8 cellular contexts compared by ENCODE assay signal in genomic region chr1:203038891-203039608, GRCh38. TPM values are rescaled to one million over a fixed set of nuclear protein-coding genes. Genes with fewer than 3 reads are reported as not detected.
DNase-seq lines count a peak whose midpoint lies in the region; ATAC-seq and TF ChIP-seq lines count a peak whose summit lies in the region.

No MANE protein-coding gene starts in this region.

- no peak overlapping the region for H3K4me2 ChIP-seq in GM23338

- H3K27ac Mint-ChIP-seq in GM23338 = no peak overlapping the region
- H3K27ac Mint-ChIP-seq in activated CD4-positive, alpha-beta T cell treated with anti-CD3 and anti-CD28 coated beads for 36 hours = no peak overlapping the region
- peak overlapping the region; percentile 90 for H3K27ac Mint-ChIP-seq in chondrocyte (ENCODE audit: unreplicated experiment)

- H3K27me3 Mint-ChIP-seq in GM23338 (ENCODE audit: insufficient read depth, low read depth, poor library complexity) (peaks cover 21% of the 10 kb centered on the region), chondrocyte (ENCODE audit: low read depth) (peaks cover 4% of the 10 kb centered on the region)
- H3K27me3 Mint-ChIP-seq in activated CD4-positive, alpha-beta T cell treated with anti-CD3 and anti-CD28 coated beads for 36 hours = peaks cover 4% of the 10 kb centered on the region

- no peaks in the 10 kb centered on the region for H3F3A ChIP-seq in GM23338 (replicated peaks; ENCODE audit: low read depth)

- no peaks in the 10 kb centered on the region for H3K9me3 ChIP-seq in liver (ENCODE audit: control insufficient read depth in 4 of 4, low read length in 3 of 4)

- H3K36me3 Mint-ChIP-seq in GM23338 (ENCODE audit: low read depth) (no peaks in the 10 kb centered on the region), chondrocyte (ENCODE audit: low read depth) (peaks cover 3% of the 10 kb centered on the region)
- H3K36me3 Mint-ChIP-seq in activated CD4-positive, alpha-beta T cell treated with anti-CD3 and anti-CD28 coated beads for 36 hours (ENCODE audit: low read depth) = peaks cover 6% of the 10 kb centered on the region

- peak; percentile 98 to 99 for TF ChIP-seq CTCF in GM23338 (conservative IDR thresholded peaks at IDR 0.05; ENCODE audit: low read depth in 2 of 2)
- TF ChIP-seq CTCF in chondrocyte (IDR thresholded peaks at IDR 0.05) = peak; percentile 96
- peak; percentile 94 for TF ChIP-seq CTCF in liver (IDR thresholded peaks at IDR 0.05; ENCODE audit: low read depth, low read length, missing input control)

- CTCF ChIA-PET in activated CD4-positive, alpha-beta T cell treated with anti-CD3 and anti-CD28 coated beads for 36 hours (lab: Charles Lee) = interaction anchor here (0.5 to 3.6 kb wide), 38 partner anchors 9 to 1921 kb away, joined by 3 to 67 read pairs (median 4); partner anchors contain the start of genes ADORA1, CHI3L1, MYOG and PPFIA4

- H3K4me1 ChIP-seq in GM23338 (ENCODE audit: insufficient read depth) (peaks cover 16% of the 10 kb centered on the region; the same call in 1 of the 2 replicates), liver (ENCODE audit: control insufficient read depth in 4 of 4, insufficient read depth in 4 of 4, low read length in 3 of 4) (no peaks in the 10 kb centered on the region)

- DNase-seq in C1 segment of cervical spinal cord (lab: John Stamatoyannopoulos, UW) = peak in 12 of 14 donors; percentile 19 to 76 (median 50)
- DNase-seq in GM23338 (ENCODE audit: low spot score) = peak; percentile 93
- peak; percentile 86 for DNase-seq in NCI-H2227 (lab: John Stamatoyannopoulos, UW; ENCODE audit: unreplicated experiment)
- peak; percentile 77 for DNase-seq in activated CD4-positive, alpha-beta T cell treated with anti-CD3 and anti-CD28 coated beads for 36 hours
- DNase-seq in chondrocyte (ENCODE audit: low spot score) = no peak
- DNase-seq in stimulated activated CD4-positive, alpha-beta T cell treated with anti-CD3 and anti-CD28 coated beads, TNF-alpha, amount 100 ng/mL, for 4 hours (ENCODE audit: low read depth in 3 of 3) = peak; percentile 38 to 46 (median 46)

- H3K4me3 ChIP-seq in GM23338 (no peak overlapping the region), liver (ENCODE audit: low read depth in 1 of 3, low read length in 3 of 3) (no peak overlapping the region)

- no peaks in the 10 kb centered on the region for H3K36me3 ChIP-seq in GM23338 (ENCODE audit: insufficient read depth)
- H3K36me3 ChIP-seq in liver (ENCODE audit: control insufficient read depth in 4 of 4, insufficient read depth in 3 of 4, low read depth in 1 of 4, low read length in 3 of 4) = no peaks in the 10 kb centered on the region

- no peaks in the 10 kb centered on the region for H3K27me3 ChIP-seq in GM23338 (ENCODE audit: insufficient read depth)
- no peaks in the 10 kb centered on the region for H3K27me3 ChIP-seq in liver (ENCODE audit: control insufficient read depth in 4 of 4, insufficient read depth in 4 of 4, low read length in 3 of 4)

- H3K4me3 Mint-ChIP-seq in GM23338 (no peak overlapping the region), chondrocyte (ENCODE audit: unreplicated experiment) (no peak overlapping the region)
- no peak overlapping the region for H3K4me3 Mint-ChIP-seq in activated CD4-positive, alpha-beta T cell treated with anti-CD3 and anti-CD28 coated beads for 36 hours

- H2AFZ ChIP-seq in GM23338 = no peak overlapping the region

- 54% methylated on average over 22 of the region's 22 CpGs for WGBS in liver

- H3K4me1 Mint-ChIP-seq in GM23338 (peaks cover 25% of the 10 kb centered on the region), chondrocyte (ENCODE audit: low read depth) (peaks cover 43% of the 10 kb centered on the region)
- H3K4me1 Mint-ChIP-seq in activated CD4-positive, alpha-beta T cell treated with anti-CD3 and anti-CD28 coated beads for 36 hours = peaks cover 4% of the 10 kb centered on the region

- no peaks in the 10 kb centered on the region for H4K20me1 ChIP-seq in GM23338 (replicated peaks; ENCODE audit: insufficient read depth)

- H3K9ac ChIP-seq in liver (ENCODE audit: low read depth in 1 of 2, low read length in 2 of 2) = no peak overlapping the region

- ATAC-seq in GM23338 = peak; percentile 88
- ATAC-seq in activated CD4-positive, alpha-beta T cell treated with anti-CD3 and anti-CD28 coated beads for 36 hours = peak; percentile 85
- ATAC-seq in HG02678 (IDR thresholded peaks at IDR 0.05; ENCODE audit: unreplicated experiment) = no peak

- H3K9me3 Mint-ChIP-seq in GM23338 = no peaks in the 10 kb centered on the region; the same call in 2 of the 3 replicates
- no peaks in the 10 kb centered on the region for H3K9me3 Mint-ChIP-seq in activated CD4-positive, alpha-beta T cell treated with anti-CD3 and anti-CD28 coated beads for 36 hours (ENCODE audit: low read depth)
- H3K9me3 Mint-ChIP-seq in chondrocyte (ENCODE audit: low read depth) = no peaks in the 10 kb centered on the region

- H3K9me2 ChIP-seq in GM23338 (ENCODE audit: insufficient read depth) = no peaks in the 10 kb centered on the region

- no peaks in the 10 kb centered on the region for H3K79me2 ChIP-seq in GM23338 (replicated peaks; ENCODE audit: insufficient read depth)

- intact Hi-C loops in activated CD4-positive, alpha-beta T cell treated with anti-CD3 and anti-CD28 coated beads for 36 hours (cut with DNase I, micrococcal nuclease) = loop anchor here (1.0 to 5.0 kb wide), 5 partner anchors 133 to 230 kb away; no protein-coding TSS in a partner anchor

- peak; percentile 94 to 96 for TF ChIP-seq RAD21 in liver (IDR thresholded peaks at IDR 0.05)

- POLR2A ChIA-PET in activated CD4-positive, alpha-beta T cell treated with anti-CD3 and anti-CD28 coated beads for 36 hours (lab: Charles Lee) = no interaction called here

- no peak overlapping the region for H3K27ac ChIP-seq in GM23338 (ENCODE audit: low read depth)
- H3K27ac ChIP-seq in liver (ENCODE audit: low read depth in 1 of 2, low read length in 2 of 2) = no peak overlapping the region

TF ChIP-seq in GM23338, 12 proteins besides CTCF, POLR2A, EP300 and RAD21 (continues in another document):
- TF ChIP-seq POLR2AphosphoS5 (IDR thresholded peaks at IDR 0.05; ENCODE audit: low read depth) (no peak), CREB1 (CRISPR knock-in tag; IDR thresholded peaks at IDR 0.05; ENCODE audit: low read depth) (no peak)

TF ChIP-seq in liver, 16 proteins besides CTCF, POLR2A, EP300 and RAD21 (continues in another document):
- TF ChIP-seq MAX (IDR thresholded peaks at IDR 0.05) (no peak), FOXA2 (IDR thresholded peaks at IDR 0.05) (no peak), ZBTB33 (IDR thresholded peaks at IDR 0.05) (no peak), RXRA (IDR thresholded peaks at IDR 0.05) (no peak), FOXA1 (IDR thresholded peaks at IDR 0.05) (no peak), HNF4A (conservative IDR thresholded peaks at IDR 0.05) (no peak)

RNA-seq across cellular contexts. Expression of gene PPFIA4, which starts 12.8 kb away (rescaled TPM):
- 7.6 and 8.0 TPM in 2 replicates for total RNA-seq in GM23338 (2014; rRNA removed; shearing (Covaris generic))
- polyA plus RNA-seq in GM23338 (2016; fragmentation: Nextera tagmentation; extraction: Ambion mirVana) (1.3 and 2.2 TPM in 2 replicates), liver (under 1 TPM; 0.07 to 0.22 TPM)
- total RNA-seq in activated CD4-positive, alpha-beta T cell treated with anti-CD3 and anti-CD28 coated beads for 36 hours = 10 to 100 TPM; 51.2 to 56.4 TPM
- total RNA-seq in chondrocyte (6.0 to 16.3 TPM (median 14.7 TPM) in 3 replicates), liver (under 1 TPM; 0.08 to 0.33 TPM)

RNA-seq across cellular contexts. Expression of gene TMEM183A, which starts 31.9 kb away (rescaled TPM):
- total RNA-seq in GM23338 (2014; rRNA removed; shearing (Covaris generic)) = 107 and 128 TPM in 2 replicates
- polyA plus RNA-seq in GM23338 (2016; fragmentation: Nextera tagmentation; extraction: Ambion mirVana) = 54.7 and 55.1 TPM in 2 replicates
- total RNA-seq in activated CD4-positive, alpha-beta T cell treated with anti-CD3 and anti-CD28 coated beads for 36 hours = 10 to 100 TPM; 68.6 to 71.0 TPM
- 51.4 to 59.1 TPM (median 55.5 TPM) in 3 replicates for total RNA-seq in chondrocyte
- 10 to 100 TPM; 46.6 to 48.9 TPM for total RNA-seq in liver
- polyA plus RNA-seq in liver = 10 to 100 TPM; 21.0 to 24.3 TPM

RNA-seq across cellular contexts. Expression of gene MYOG, which starts 46.8 kb away (rescaled TPM):
- not detected in 2 replicates for total RNA-seq in GM23338 (2014; rRNA removed; shearing (Covaris generic))
- polyA plus RNA-seq in GM23338 (2016; fragmentation: Nextera tagmentation; extraction: Ambion mirVana) (not detected in 2 replicates), liver (not detected)
- not detected for total RNA-seq in activated CD4-positive, alpha-beta T cell treated with anti-CD3 and anti-CD28 coated beads for 36 hours
- total RNA-seq in chondrocyte (not detected in 3 replicates), liver (not detected)
